Comparison of ENCODE assay signal across 20 cellular contexts in genomic region chr20:3021327-3021726, GRCh38. TPM values are rescaled to one million over a fixed set of nuclear protein-coding genes. Genes with fewer than 3 reads are reported as not detected.
"Had no signal": no experiment of that assay in that cellular context is flagged by ENCODE, and none has a peak within 500 bp of the region (broad histone marks: within the 10 kb centered on the region; RNA-seq: fewer than 3 reads in every experiment).

No MANE protein-coding gene starts in this region.

- H3K27ac ChIP-seq: adrenal gland, body of pancreas, epithelial cell of prostate, gastroesophageal sphincter, left ventricle myocardium inferior, pancreas, SJCRH30, suprapubic skin had no signal

- H3K9me3 Mint-ChIP-seq: central memory CD8-positive, alpha-beta T cell had no signal

- H3K4me3 ChIP-seq: adrenal gland, body of pancreas, gastroesophageal sphincter, left ventricle myocardium inferior, pancreas, SJCRH30, smooth muscle cell, suprapubic skin had no signal

- H3K4me1 ChIP-seq: adrenal gland, body of pancreas, gastroesophageal sphincter, left ventricle myocardium inferior, pancreas, SJCRH30, suprapubic skin had no signal

- H3K4me3 Mint-ChIP-seq: central memory CD8-positive, alpha-beta T cell; nephron progenitor cell had no signal

- H3K4me1 Mint-ChIP-seq: central memory CD8-positive, alpha-beta T cell had no signal

- DNase-seq: activated naive CD4-positive, alpha-beta T cell; activated T-cell treated with anti-CD3 and anti-CD28 coated beads for 4 hours; body of pancreas; effector memory CD4-positive, alpha-beta T cell; left ventricle myocardium inferior; mesenchymal stem cell; nephron progenitor cell; pancreas; SJCRH30; stimulated activated naive CD4-positive, alpha-beta T cell; SW 1271 had no signal

- H3K27me3 Mint-ChIP-seq: central memory CD8-positive, alpha-beta T cell had no signal

- FAIRE-seq: keratinocyte, pancreas had no signal

- H3K9me3 ChIP-seq: adrenal gland, body of pancreas, gastroesophageal sphincter, left ventricle myocardium inferior, pancreas, SJCRH30, suprapubic skin had no signal

- H3K4me2 ChIP-seq: smooth muscle cell had no signal

- ATAC-seq: body of pancreas, gastroesophageal sphincter had no signal

- H3K27me3 ChIP-seq: adrenal gland, body of pancreas, gastroesophageal sphincter, pancreas, SJCRH30, suprapubic skin had no signal

RNA-seq across cellular contexts. Expression of gene GNRH2, which starts 22.1 kb away (rescaled TPM):
- total RNA-seq: body of pancreas, left ventricle myocardium inferior, pancreas, renal cortical epithelial cell, smooth muscle cell, urinary bladder had no signal
- polyA plus RNA-seq: pancreas, smooth muscle cell, urinary bladder had no signal

RNA-seq across cellular contexts. Expression of gene OXT, which starts 50.1 kb away (rescaled TPM):
- total RNA-seq: body of pancreas, gastroesophageal sphincter, left ventricle myocardium inferior, renal cortical epithelial cell, SJCRH30, smooth muscle cell, urinary bladder had no signal
- polyA plus RNA-seq: keratinocyte, pancreas had no signal
